ENCODE assay signal across 20 cellular contexts in the genomic region with DNA sequence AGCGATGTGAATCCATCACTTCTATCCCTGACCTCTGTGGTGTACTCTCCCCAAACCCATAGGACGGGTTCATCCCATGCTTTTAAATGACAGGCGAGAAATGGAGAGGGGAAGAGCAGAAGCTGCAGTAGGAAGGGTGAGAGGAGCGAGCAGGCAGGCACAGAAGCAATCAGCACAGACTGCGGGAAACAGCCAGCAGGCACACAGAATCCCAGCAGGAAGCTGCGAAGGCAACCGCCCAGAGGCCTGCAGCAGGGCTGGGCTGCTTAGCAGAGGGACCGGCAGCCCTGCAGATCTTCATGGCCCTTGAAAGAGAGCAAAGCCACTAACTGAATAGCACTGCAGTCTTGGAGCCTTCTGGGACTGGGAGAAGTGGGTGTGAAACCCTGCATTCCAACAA.
DNase-seq lines count a peak whose midpoint lies in the region; TF ChIP-seq lines count a peak whose summit lies in the region.
"Had no signal": no experiment of that assay in that cellular context is flagged by ENCODE, and none has a peak within 500 bp of the region (broad histone marks: within the 10 kb centered on the region; RNA-seq: fewer than 3 reads in every experiment).

No MANE protein-coding gene starts in this region.

- WGBS in mesenchymal stem cell, result 38% methylated on average over 7 of the region's 8 CpGs

- no peaks in the 10 kb centered on the region for H3K79me1 ChIP-seq in mesenchymal stem cell (replicated peaks; ENCODE audit: low read length, poor library complexity, severe bottlenecking)

- H4K8ac ChIP-seq in mesenchymal stem cell (ENCODE audit: low read length), result no peak overlapping the region

- H2AK5ac ChIP-seq in mesenchymal stem cell (ENCODE audit: low read length, severe bottlenecking), result no peak overlapping the region

- no peak overlapping the region for H3K4me2 ChIP-seq in mesenchymal stem cell (ENCODE audit: low read length, poor library complexity, severe bottlenecking)
- H3K4me2 ChIP-seq: A549; BLaER1 treated with 17β-estradiol and CSF1 and Interleukin-3, amounts not matched to agents 10 nM and 100 nM; PC-9 had no signal

- H3K9me3 ChIP-seq in mesenchymal stem cell (ENCODE audit: control insufficient read depth, low read length), result no peaks in the 10 kb centered on the region
- no peaks in the 10 kb centered on the region for H3K9me3 ChIP-seq in CD8-positive, alpha-beta memory T cell (ENCODE audit: low read length)
- H3K9me3 ChIP-seq: A549 had no signal

- POLR2A ChIA-PET in HEK293T (lab: Yijun Ruan, JAX), result no interaction called here
- POLR2A ChIA-PET in CD8-positive, alpha-beta memory T cell (lab: Charles Lee), result no interaction called here

- H3K27ac ChIP-seq in mesenchymal stem cell (ENCODE audit: low read length, poor library complexity, severe bottlenecking), result no peak overlapping the region
- no peak overlapping the region for H3K27ac ChIP-seq in CD8-positive, alpha-beta memory T cell (ENCODE audit: low read depth, low read length)
- H3K27ac ChIP-seq: A549; BLaER1 treated with 17β-estradiol and CSF1 and Interleukin-3, amounts not matched to agents 10 nM and 100 nM; PC-9; RWPE1 had no signal

- no peak overlapping the region for H2BK120ac ChIP-seq in mesenchymal stem cell (ENCODE audit: low read depth, low read length)

- peaks cover 8 to 25% of the 10 kb centered on the region in 2 donors for H3K27me3 Mint-ChIP-seq in CD8-positive, alpha-beta memory T cell

- peak; percentile 71 for DNase-seq in ELF-1 (ENCODE audit: low read depth, low spot score)
- DNase-seq in HEK293T (ENCODE audit: extremely low spot score), result peak; percentile 19
- DNase-seq in cerebellar cortex (ENCODE audit: low spot score), result peak; percentile 36
- DNase-seq in mesenchymal stem cell, result no peak
- DNase-seq in CD8-positive, alpha-beta memory T cell, result no peak
- no peak for DNase-seq in dedifferentiated amniotic fluid mesenchymal stem cell (ENCODE audit: extremely low spot score)
- no peak for DNase-seq in GM20000 (ENCODE audit: low spot score)
- DNase-seq in COLO829 (ENCODE audit: low spot score), result no peak
- DNase-seq: CD8-positive, alpha-beta T cell; DMS153; EL; IMR-90; NCI-H1417 treated with DMSO at 0.1 percent for 48 hours; NCI-H1930; NCI-H2171 treated with DMSO at 0.1 percent for 48 hours; NCI-H510A treated with DMSO at 0.1 percent for 48 hours; PC-9 had no signal

- no peak overlapping the region for H2AFZ ChIP-seq in mesenchymal stem cell (ENCODE audit: low read depth, low read length)
- H2AFZ ChIP-seq: PC-9 had no signal

- H3K27me3 ChIP-seq in mesenchymal stem cell (ENCODE audit: control insufficient read depth in 1 of 2, insufficient read depth in 1 of 2, low read length in 2 of 2), result peaks cover 0 to 6% of the 10 kb centered on the region in 2 experiments
- H3K27me3 ChIP-seq in CD8-positive, alpha-beta memory T cell (ENCODE audit: insufficient read depth, low read length, poor library complexity, severe bottlenecking), result no peaks in the 10 kb centered on the region
- H3K27me3 ChIP-seq: BLaER1 treated with 17β-estradiol and CSF1 and Interleukin-3, amounts not matched to agents 10 nM and 100 nM had no signal

- no peak overlapping the region for H3K18ac ChIP-seq in mesenchymal stem cell (ENCODE audit: low read depth in 1 of 2, low read length in 2 of 2)

- H3K4me1 Mint-ChIP-seq in CD8-positive, alpha-beta memory T cell, result no peaks in the 10 kb centered on the region

- TF ChIP-seq CTCF in GM20000 (IDR thresholded peaks at IDR 0.05; ENCODE audit: extremely low read depth, missing control alignments), result no peak

- H3K9me3 Mint-ChIP-seq in CD8-positive, alpha-beta memory T cell, result no peaks in the 10 kb centered on the region
- H3K9me3 Mint-ChIP-seq: CD8-positive, alpha-beta T cell had no signal

- CTCF ChIA-PET in HEK293T (lab: Yijun Ruan, JAX), result interaction anchor here (0.5 to 0.6 kb wide), 2 partner anchors 113 to 147 kb away, joined by 3 read pairs; no protein-coding TSS in a partner anchor
- CTCF ChIA-PET in CD8-positive, alpha-beta memory T cell (lab: Charles Lee), result no interaction called here

- peak overlapping the region; percentile 25 for H4K91ac ChIP-seq in mesenchymal stem cell (ENCODE audit: low read length)

- H3K9ac ChIP-seq in mesenchymal stem cell (ENCODE audit: low read length), result no peak overlapping the region
- H3K9ac ChIP-seq: BLaER1 treated with 17β-estradiol and CSF1 and Interleukin-3, amounts not matched to agents 10 nM and 100 nM had no signal

- no peak overlapping the region for H3K4me3 Mint-ChIP-seq in CD8-positive, alpha-beta memory T cell
- H3K4me3 Mint-ChIP-seq: CD8-positive, alpha-beta T cell had no signal

- H3K4me1 ChIP-seq in mesenchymal stem cell (ENCODE audit: control insufficient read depth, insufficient read depth, low read depth, low read length), result no peaks in the 10 kb centered on the region
- H3K4me1 ChIP-seq in CD8-positive, alpha-beta memory T cell (ENCODE audit: insufficient read depth, low read length), result no peaks in the 10 kb centered on the region
- H3K4me1 ChIP-seq: A549 had no signal

- no peak overlapping the region for H2BK5ac ChIP-seq in mesenchymal stem cell (ENCODE audit: low read depth, low read length, poor library complexity, severe bottlenecking)

- no peaks in the 10 kb centered on the region for H3K36me3 Mint-ChIP-seq in CD8-positive, alpha-beta memory T cell
- H3K36me3 Mint-ChIP-seq: CD8-positive, alpha-beta T cell had no signal

- no peak overlapping the region for H2BK15ac ChIP-seq in mesenchymal stem cell (ENCODE audit: low read depth, poor library complexity, severe bottlenecking)

- no peak overlapping the region for H3K23ac ChIP-seq in mesenchymal stem cell (ENCODE audit: low read length in 2 of 2)

- H3K4me3 ChIP-seq in mesenchymal stem cell (ENCODE audit: insufficient read depth in 1 of 2, low read depth in 1 of 2, low read length in 2 of 2), result no peak overlapping the region
- no peak overlapping the region for H3K4me3 ChIP-seq in CD8-positive, alpha-beta memory T cell (ENCODE audit: low read length)
- H3K4me3 ChIP-seq: A549; BLaER1 treated with 17β-estradiol and CSF1 and Interleukin-3, amounts not matched to agents 10 nM and 100 nM; PC-9 had no signal

- H3K14ac ChIP-seq in mesenchymal stem cell (ENCODE audit: low read length in 2 of 2), result no peak overlapping the region

- no peak overlapping the region for H3K27ac Mint-ChIP-seq in CD8-positive, alpha-beta memory T cell
- H3K27ac Mint-ChIP-seq: CD8-positive, alpha-beta T cell had no signal

- H2BK12ac ChIP-seq in mesenchymal stem cell (ENCODE audit: low read length in 2 of 2), result no peak overlapping the region

- H3K36me3 ChIP-seq in mesenchymal stem cell (ENCODE audit: control insufficient read depth in 1 of 2, insufficient read depth in 2 of 2, low read depth in 1 of 2, low read length in 2 of 2), result peaks cover 0 to 14% of the 10 kb centered on the region in 2 experiments
- H3K36me3 ChIP-seq in CD8-positive, alpha-beta memory T cell (ENCODE audit: insufficient read depth, low read length), result no peaks in the 10 kb centered on the region
- H3K36me3 ChIP-seq: BLaER1 treated with 17β-estradiol and CSF1 and Interleukin-3, amounts not matched to agents 10 nM and 100 nM had no signal

- H3K4ac ChIP-seq in mesenchymal stem cell (ENCODE audit: low read depth in 1 of 2, low read length in 2 of 2), result no peak overlapping the region

TF ChIP-seq in HEK293T, 16 proteins besides CTCF, POLR2A, EP300 and RAD21:
- TF ChIP-seq SUZ12 (IDR thresholded peaks at IDR 0.05), result no peak
- no peak for TF ChIP-seq PKNOX1 (IDR thresholded peaks at IDR 0.05)
- no peak for TF ChIP-seq ZNF384 (IDR thresholded peaks at IDR 0.05)
- no peak for TF ChIP-seq LEF1 (IDR thresholded peaks at IDR 0.05; ENCODE audit: borderline replicate concordance)
- no peak for TF ChIP-seq CTBP1 (IDR thresholded peaks at IDR 0.05; ENCODE audit: borderline replicate concordance)
- no peak for TF ChIP-seq TARDBP (IDR thresholded peaks at IDR 0.05)
TF ChIP-seq in HEK293T: peak in this region for 0.

Comparison
In these comparisons a context has a peak if more than half of its experiments do, and no peak if none do; other contexts are left out.
1. DNase-seq: peak in ELF-1 (single experiment), HEK293T (single experiment) and cerebellar cortex (single experiment); none in mesenchymal stem cell (single experiment), CD8-positive, alpha-beta memory T cell (0 of 5), dedifferentiated amniotic fluid mesenchymal stem cell (single experiment), GM20000 (single experiment) and COLO829 (single experiment).